8 cellular contexts compared by ENCODE assay signal in the genomic region with DNA sequence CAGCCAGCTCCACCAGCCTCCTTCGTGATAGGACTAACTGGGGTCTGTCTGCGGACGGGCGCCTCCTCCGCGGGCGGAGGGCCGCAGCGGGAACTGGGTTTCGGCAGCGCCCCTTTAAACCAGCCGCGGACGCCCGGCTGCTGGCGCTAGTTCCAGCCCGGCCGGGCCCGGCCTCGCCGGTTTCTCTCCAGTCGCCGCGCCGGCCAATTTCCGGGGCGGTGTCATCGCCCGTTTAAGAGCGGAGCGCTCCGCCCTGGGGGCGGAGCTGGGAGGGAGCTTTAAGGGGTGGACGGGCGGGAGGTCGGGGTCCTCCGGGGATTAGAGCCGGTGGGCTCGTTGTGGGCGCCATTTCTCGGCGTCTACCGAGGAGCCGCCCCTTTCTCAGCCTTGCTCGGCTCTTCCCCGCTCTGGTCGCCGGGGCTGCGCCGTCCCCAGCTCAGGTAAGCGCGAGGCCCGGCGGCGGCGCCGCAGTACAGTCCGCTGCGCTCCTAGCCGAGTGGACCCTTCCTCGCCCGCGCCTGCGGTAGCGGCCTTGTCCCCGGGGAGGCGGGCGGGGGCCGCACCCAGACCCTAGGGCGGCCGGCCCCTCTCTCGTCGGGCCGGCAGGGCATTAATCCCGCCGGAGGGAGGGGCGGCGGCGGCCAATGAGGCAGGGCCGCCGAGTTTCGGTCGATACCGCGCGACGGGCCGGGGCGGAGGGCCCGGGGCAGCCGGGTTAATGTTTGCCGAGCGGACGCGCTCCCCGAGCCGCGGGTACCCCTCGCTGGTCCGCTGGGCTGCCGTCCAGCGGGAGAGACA. TPM values are rescaled to one million over a fixed set of nuclear protein-coding genes. Genes with fewer than 3 reads are reported as not detected.
A peak's percentile ranks its signal among the peaks of the same experiment; 100 is the strongest.
DNase-seq lines count a peak whose midpoint lies in the region; ATAC-seq and TF ChIP-seq lines count a peak whose summit lies in the region.

EPB41L5 (plus strand) TSS at position 307 of the 798 bp plus-strand sequence. CDS start 6,008 bp downstream, outside the sequence.

- H3K4me3 ChIP-seq in Peyer's patch: peak within 1 kb of the TSS; percentile 62 to 98 (median 86)

- H3K4me1 ChIP-seq in Peyer's patch: peaks cover 0 to 19% (median 0%) of the 10 kb centered on the region in 4 donors

- H3K9me3 ChIP-seq in Peyer's patch: no peaks in the 10 kb centered on the region

- H3K27ac ChIP-seq in Peyer's patch: peak within 1 kb of the TSS; percentile 82 to 91 (median 83)

- H3K4me1 Mint-ChIP-seq in natural killer cell treated with Interleukin-12 subunit alpha and Interleukin-12 subunit beta and Interleukin-15 and Interleukin-18, amount 100 ng/mL, for 72 hours (ENCODE audit: low read depth in 2 of 2): peaks cover 14 to 22% of the 10 kb centered on the region in 2 donors

- no peaks in the 10 kb centered on the region for H3K36me3 ChIP-seq in Peyer's patch

- no peaks in the 10 kb centered on the region for H3K36me3 Mint-ChIP-seq in natural killer cell treated with Interleukin-12 subunit alpha and Interleukin-12 subunit beta and Interleukin-15 and Interleukin-18, amount 100 ng/mL, for 72 hours

- DNase-seq in DMS53 treated with DMSO at 0.1 percent for 48 hours (lab: John Stamatoyannopoulos, UW; ENCODE audit: unreplicated experiment) (peak; percentile 86), KBM-7 (peak; percentile 94), Peyer's patch (peak; percentile 85 to 96 (median 95)), fibroblast of peridontal ligament (ENCODE audit: extremely low read depth) (peak; percentile 88)
- peak; percentile 53 to 70 for DNase-seq in activated T-helper 1 cell treated with anti-CD3 and anti-CD28 coated beads, Interleukin-2, amount 50 U/mL, for 16 hours (ENCODE audit: low read depth in 1 of 2, low spot score in 1 of 2)
- DNase-seq in natural killer cell treated with Interleukin-12 subunit alpha and Interleukin-12 subunit beta and Interleukin-15 and Interleukin-18, amount 100 ng/mL, for 72 hours (ENCODE audit: low spot score): peak; percentile 91
- peak; percentile 71 for DNase-seq in stimulated activated naive CD4-positive, alpha-beta T cell treated with Interleukin-2 at 50 U/mL for 16 hours (lab: John Stamatoyannopoulos, UW)

- no peaks in the 10 kb centered on the region for H3K27me3 ChIP-seq in Peyer's patch

- H3K9me3 Mint-ChIP-seq in natural killer cell treated with Interleukin-12 subunit alpha and Interleukin-12 subunit beta and Interleukin-15 and Interleukin-18, amount 100 ng/mL, for 72 hours: no peaks in the 10 kb centered on the region

- peak within 1 kb of the TSS; percentile 29 to 92 for H3K27ac Mint-ChIP-seq in natural killer cell treated with Interleukin-12 subunit alpha and Interleukin-12 subunit beta and Interleukin-15 and Interleukin-18, amount 100 ng/mL, for 72 hours

- peak in 1 of 2 donors; percentile 72 for TF ChIP-seq POLR2A in Peyer's patch (IDR thresholded peaks at IDR 0.05)

- H3K4me3 Mint-ChIP-seq in natural killer cell treated with Interleukin-12 subunit alpha and Interleukin-12 subunit beta and Interleukin-15 and Interleukin-18, amount 100 ng/mL, for 72 hours: peak within 1 kb of the TSS; percentile 78

- TF ChIP-seq CTCF in Peyer's patch (IDR thresholded peaks at IDR 0.05): no peak

- peaks cover 0 to 9% of the 10 kb centered on the region in 2 donors for H3K27me3 Mint-ChIP-seq in natural killer cell treated with Interleukin-12 subunit alpha and Interleukin-12 subunit beta and Interleukin-15 and Interleukin-18, amount 100 ng/mL, for 72 hours

- ATAC-seq in GM21723 (IDR thresholded peaks at IDR 0.05; ENCODE audit: unreplicated experiment): peak; percentile 97
- ATAC-seq in natural killer cell treated with Interleukin-12 subunit alpha and Interleukin-12 subunit beta and Interleukin-15 and Interleukin-18, amount 100 ng/mL, for 72 hours: peak; percentile 98

- in situ Hi-C loops in KBM-7 (cut with MboI; ENCODE audit: low pct_unique_long_range_greater_than_20kb, low sequenced_read_pairs): no loop called here

RNA-seq across cellular contexts. Expression of gene EPB41L5, which starts in this region (rescaled TPM):
- total RNA-seq in Peyer's patch: 10 to 100 TPM; 21.5 to 52.9 (median 41.4) TPM
- 1 to 10 TPM; 4.2 to 9.1 TPM for total RNA-seq in natural killer cell treated with Interleukin-12 subunit alpha and Interleukin-12 subunit beta and Interleukin-15 and Interleukin-18, amount 100 ng/mL, for 72 hours

Comparison
In these comparisons a context has a peak if more than half of its experiments do, and no peak if none do; other contexts are left out.
1. Peak in every context shown above with its lines: DNase-seq, ATAC-seq, H3K4me3 ChIP-seq and H3K27ac ChIP-seq.